Comparison of ENCODE assay signal across 12 cellular contexts in the genomic region with DNA sequence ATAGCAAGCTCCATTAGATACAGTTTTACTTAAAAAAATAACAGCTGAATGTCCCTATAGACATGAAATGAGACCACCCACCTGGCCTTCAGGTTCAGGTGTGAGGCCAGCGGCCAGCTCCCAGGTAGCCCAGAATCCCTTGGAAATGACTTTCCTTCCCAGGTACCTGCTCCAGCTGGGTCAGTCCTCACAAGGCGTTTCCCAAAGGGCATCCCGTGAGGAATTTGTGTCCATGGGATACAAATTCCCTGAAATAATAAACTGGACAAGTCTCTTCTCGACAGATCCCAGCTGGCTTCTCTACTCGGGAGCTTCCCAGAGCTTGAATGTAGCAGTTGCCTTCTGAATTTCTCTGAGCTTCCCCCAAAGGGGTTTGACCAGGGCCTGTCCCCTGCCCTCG.
A peak's percentile ranks its signal among the peaks of the same experiment; 100 is the strongest.
DNase-seq lines count a peak whose midpoint lies in the region; ATAC-seq, FAIRE-seq and TF ChIP-seq lines count a peak whose summit lies in the region.
"Had no signal": no experiment of that assay in that cellular context is flagged by ENCODE, and none has a peak within 500 bp of the region (broad histone marks: within the 10 kb centered on the region; RNA-seq: fewer than 3 reads in every experiment).

No MANE protein-coding gene starts in this region.

- TF ChIP-seq CTCF in chondrocyte (IDR thresholded peaks at IDR 0.05) (no peak), testis (IDR thresholded peaks at IDR 0.05) (no peak), OCI-LY7 (conservative IDR thresholded peaks at IDR 0.05; ENCODE audit: low read length) (no peak)

- WGBS in testis, 2 donors = 50 to 63% methylated on average over 6 of the region's 6 CpGs

- intact Hi-C loops in naive thymus-derived CD4-positive, alpha-beta T cell (cut with micrococcal nuclease) = no loop called here
- intact Hi-C loops in testis (cut with DNase I; ENCODE audit: low total_unique reads) = no loop called here
- intact Hi-C loops in OCI-LY7 (cut with micrococcal nuclease; ENCODE audit: unreplicated experiment) = loop anchor here (5.0 kb wide), 1 partner anchor 151 kb away; no protein-coding TSS in a partner anchor

- no peak overlapping the region for H2AFZ ChIP-seq in OCI-LY7 (ENCODE audit: low read length)

- no peaks in the 10 kb centered on the region for H3K9me3 Mint-ChIP-seq in chondrocyte (ENCODE audit: low read depth)
- peaks cover 0 to 1% (median 0%) of the 10 kb centered on the region in 11 donors for H3K9me3 Mint-ChIP-seq in naive thymus-derived CD4-positive, alpha-beta T cell

- H3K79me2 ChIP-seq in OCI-LY7 (ENCODE audit: insufficient read depth, low read depth, low read length) = no peaks in the 10 kb centered on the region

- POLR2A ChIA-PET in naive thymus-derived CD4-positive, alpha-beta T cell (lab: Charles Lee) = interaction anchor here (0.8 to 20.2 kb wide), 6 partner anchors 9 to 87 kb away, joined by 3 to 362 read pairs (median 4); no protein-coding TSS in a partner anchor
- POLR2A ChIA-PET in OCI-LY7 (lab: Charles Lee) = no interaction called here

- H3K4me1 ChIP-seq in naive thymus-derived CD4-positive, alpha-beta T cell (ENCODE audit: control insufficient read depth in 2 of 2, insufficient read depth in 2 of 2, low read length in 2 of 2) = peaks cover 46 to 70% of the 10 kb centered on the region in 2 donors
- peaks cover 51% of the 10 kb centered on the region for H3K4me1 ChIP-seq in testis
- H3K4me1 ChIP-seq in OCI-LY7 (ENCODE audit: insufficient read depth, low read length, poor library complexity, severe bottlenecking) = peaks cover 16% of the 10 kb centered on the region

- peaks cover 43% of the 10 kb centered on the region for H3K4me1 Mint-ChIP-seq in chondrocyte (ENCODE audit: low read depth)
- H3K4me1 Mint-ChIP-seq in naive thymus-derived CD4-positive, alpha-beta T cell = peaks cover 51 to 98% (median 79%) of the 10 kb centered on the region in 7 donors

- CTCF ChIA-PET in naive thymus-derived CD4-positive, alpha-beta T cell (lab: Charles Lee) = interaction anchor here (1.5 to 7.2 kb wide), 2 partner anchors 22 to 27 kb away, joined by 4 to 100 read pairs; no protein-coding TSS in a partner anchor
- CTCF ChIA-PET in OCI-LY7 (lab: Charles Lee; ENCODE audit: unreplicated experiment) = no interaction called here

- DNase-seq in activated effector memory CD4-positive, alpha-beta T cell treated with anti-CD3 and anti-CD28 coated beads, Interleukin-2, amount 50 U/mL, for 16 hours = peak; percentile 51
- no peak for DNase-seq in activated effector memory CD4-positive, alpha-beta T cell treated with Interleukin-2 at 50 U/mL for 16 hours
- DNase-seq in chondrocyte (ENCODE audit: low spot score) = peak; percentile 25
- DNase-seq in naive thymus-derived CD4-positive, alpha-beta T cell = no peak
- peak; percentile 23 for DNase-seq in testis
- no peak for DNase-seq in OCI-LY7 (ENCODE audit: low spot score)
- no peak for DNase-seq in HTR-8/SVneo (ENCODE audit: insufficient read length, low spot score)
- DNase-seq in NCI-H1048 (lab: John Stamatoyannopoulos, UW) = no peak
- DNase-seq: foreskin melanocyte, WERI-Rb-1 had no signal

- TF ChIP-seq POLR2A in testis (IDR thresholded peaks at IDR 0.05) = no peak

- H3K4me3 Mint-ChIP-seq in chondrocyte (ENCODE audit: unreplicated experiment) = no peak overlapping the region
- peak overlapping the region in 4 of 10 donors; percentile 24 to 93 (median 35) for H3K4me3 Mint-ChIP-seq in naive thymus-derived CD4-positive, alpha-beta T cell

- H3K27ac ChIP-seq in naive thymus-derived CD4-positive, alpha-beta T cell (ENCODE audit: low read depth, low read length) = no peak overlapping the region
- H3K27ac ChIP-seq in testis = peak overlapping the region in 1 of 2 donors; percentile 50
- H3K27ac ChIP-seq in OCI-LY7 (ENCODE audit: low read depth, low read length, poor library complexity, severe bottlenecking) = no peak overlapping the region
- H3K27ac ChIP-seq: WERI-Rb-1 had no signal

- H4K20me1 ChIP-seq in OCI-LY7 (ENCODE audit: insufficient read depth, low read length) = peaks cover 29% of the 10 kb centered on the region

- no peak overlapping the region for H3K27ac Mint-ChIP-seq in chondrocyte (ENCODE audit: unreplicated experiment)
- H3K27ac Mint-ChIP-seq in naive thymus-derived CD4-positive, alpha-beta T cell = peak overlapping the region in 5 of 9 donors; percentile 70 to 93 (median 92)

- no peak overlapping the region for H3K4me2 ChIP-seq in OCI-LY7 (ENCODE audit: low read length)
- H3K4me2 ChIP-seq: smooth muscle cell had no signal

- no peaks in the 10 kb centered on the region for H3K9me2 ChIP-seq in OCI-LY7 (ENCODE audit: insufficient read depth, low read length)

- H3K9me3 ChIP-seq in naive thymus-derived CD4-positive, alpha-beta T cell (ENCODE audit: control insufficient read depth in 2 of 3, low read length in 3 of 3) = no peaks in the 10 kb centered on the region
- no peaks in the 10 kb centered on the region for H3K9me3 ChIP-seq in testis
- no peaks in the 10 kb centered on the region for H3K9me3 ChIP-seq in OCI-LY7 (ENCODE audit: low read length)

- no peaks in the 10 kb centered on the region for H3K36me3 Mint-ChIP-seq in chondrocyte (ENCODE audit: low read depth)
- H3K36me3 Mint-ChIP-seq in naive thymus-derived CD4-positive, alpha-beta T cell = peaks cover 0 to 13% (median 0%) of the 10 kb centered on the region in 5 donors

- H3K27me3 Mint-ChIP-seq in chondrocyte (ENCODE audit: low read depth) = no peaks in the 10 kb centered on the region
- H3K27me3 Mint-ChIP-seq in naive thymus-derived CD4-positive, alpha-beta T cell = no peaks in the 10 kb centered on the region

- no peaks in the 10 kb centered on the region for H3K36me3 ChIP-seq in naive thymus-derived CD4-positive, alpha-beta T cell (ENCODE audit: control insufficient read depth in 2 of 3, insufficient read depth in 3 of 3, low read length in 3 of 3)
- H3K36me3 ChIP-seq in testis (ENCODE audit: low read depth, missing control alignments) = no peaks in the 10 kb centered on the region
- H3K36me3 ChIP-seq in OCI-LY7 (ENCODE audit: insufficient read depth, low read length) = no peaks in the 10 kb centered on the region
- H3K36me3 ChIP-seq: WERI-Rb-1 had no signal

- BruUV-seq in OCI-LY7 (replicated peaks; lab: Mats Ljungman, UMichigan) = no TSS peak

- ATAC-seq in naive thymus-derived CD4-positive, alpha-beta T cell = no peak
- ATAC-seq: Panc1 had no signal

- no peaks in the 10 kb centered on the region for H3K27me3 ChIP-seq in naive thymus-derived CD4-positive, alpha-beta T cell (ENCODE audit: control insufficient read depth in 2 of 2, insufficient read depth in 2 of 2, low read length in 2 of 2)
- no peaks in the 10 kb centered on the region for H3K27me3 ChIP-seq in testis

- H3K4me3 ChIP-seq in naive thymus-derived CD4-positive, alpha-beta T cell (ENCODE audit: low read length) = no peak overlapping the region
- H3K4me3 ChIP-seq in testis (no peak overlapping the region), OCI-LY7 (ENCODE audit: low read depth, low read length, poor library complexity, severe bottlenecking) (no peak overlapping the region)
- H3K4me3 ChIP-seq: smooth muscle cell had no signal

- FAIRE-seq in HTR-8/SVneo (lab: Jason Lieb, UNC) = no peak

Comparison
In these comparisons a context has a peak if more than half of its experiments do, and no peak if none do; other contexts are left out.
1. DNase-seq: peak in activated effector memory CD4-positive, alpha-beta T cell treated with anti-CD3 and anti-CD28 coated beads, Interleukin-2, amount 50 U/mL, for 16 hours (single experiment), chondrocyte (single experiment) and testis (single experiment); none in activated effector memory CD4-positive, alpha-beta T cell treated with Interleukin-2 at 50 U/mL for 16 hours (single experiment), naive thymus-derived CD4-positive, alpha-beta T cell (0 of 9), OCI-LY7 (single experiment), HTR-8/SVneo (single experiment) and NCI-H1048 (single experiment).